23 cellular contexts compared by ENCODE assay signal in genomic region chr17:39744836-39745215, GRCh38. TPM values are rescaled to one million over a fixed set of nuclear protein-coding genes. Genes with fewer than 3 reads are reported as not detected.
"Had no signal": no experiment of that assay in that cellular context is flagged by ENCODE, and none has a peak within 500 bp of the region (broad histone marks: within the 10 kb centered on the region; RNA-seq: fewer than 3 reads in every experiment).

No MANE protein-coding gene starts in this region.

- ATAC-seq: activated T-cell treated with anti-CD3 and anti-CD28 coated beads, Interleukin-2, amount 50 U/mL, for 72 hours; heart right ventricle; left lobe of liver; naive thymus-derived CD4-positive, alpha-beta T cell had no signal

- H3K4me1 Mint-ChIP-seq: neural crest cell had no signal

- H3K9me3 Mint-ChIP-seq: activated B cell treated with CpG ODN at 0.5 μM for 24 hours; activated naive CD4-positive, alpha-beta T cell treated with anti-CD3 and anti-CD28 coated beads for 36 hours; activated naive CD8-positive, alpha-beta T cell treated with anti-CD3 and anti-CD28 coated beads, Interleukin-2, amount 10 ng/mL, durations not matched to agents 7 days and 5 days; activated T-cell treated with anti-CD3 and anti-CD28 coated beads, Interleukin-2, amount 50 U/mL, for 72 hours; dendritic cell treated with granulocyte-macrophage colony-stimulating factor and Interleukin-4, amounts not matched to agents 40 ng/mL and 50 ng/mL, for 4 days; neural crest cell; T-helper 1 cell treated with Interleukin-12 subunit alpha and Interleukin-12 subunit beta and Interleukin-4 antibody, amounts not matched to agents 30 μg/mL and 1 μg/mL, for 36 hours had no signal

- FAIRE-seq: endometrium, keratinocyte had no signal

- H3K9me3 ChIP-seq: heart right ventricle had no signal

- H3K27me3 Mint-ChIP-seq: activated naive CD8-positive, alpha-beta T cell treated with anti-CD3 and anti-CD28 coated beads, Interleukin-2, amount 10 ng/mL, durations not matched to agents 7 days and 5 days had no signal

- H3K27ac ChIP-seq: cardiac muscle cell, heart right ventricle had no signal

- H3K4me3 ChIP-seq: cardiac muscle cell, heart right ventricle had no signal

- H3K36me3 ChIP-seq: cardiac muscle cell, heart right ventricle had no signal

- H3K27ac Mint-ChIP-seq: activated B cell treated with CpG ODN at 0.5 μM for 24 hours; activated naive CD4-positive, alpha-beta T cell treated with anti-CD3 and anti-CD28 coated beads for 36 hours; activated naive CD8-positive, alpha-beta T cell treated with anti-CD3 and anti-CD28 coated beads, Interleukin-2, amount 10 ng/mL, durations not matched to agents 7 days and 5 days; activated T-cell treated with anti-CD3 and anti-CD28 coated beads, Interleukin-2, amount 50 U/mL, for 72 hours; dendritic cell treated with granulocyte-macrophage colony-stimulating factor and Interleukin-4, amounts not matched to agents 40 ng/mL and 50 ng/mL, for 4 days; naive thymus-derived CD4-positive, alpha-beta T cell; T-helper 1 cell treated with Interleukin-12 subunit alpha and Interleukin-12 subunit beta and Interleukin-4 antibody, amounts not matched to agents 30 μg/mL and 1 μg/mL, for 36 hours had no signal

- H3K36me3 Mint-ChIP-seq: activated naive CD8-positive, alpha-beta T cell treated with anti-CD3 and anti-CD28 coated beads, Interleukin-2, amount 10 ng/mL, durations not matched to agents 7 days and 5 days; naive thymus-derived CD4-positive, alpha-beta T cell had no signal

- DNase-seq: activated B cell treated with CpG ODN at 0.5 μM for 24 hours; activated CD4-positive, alpha-beta T cell treated with anti-CD3 and anti-CD28 coated beads for 4 hours; activated CD4-positive, alpha-beta T cell treated with anti-CD3 and anti-CD28 coated beads, Interleukin-2, amount 50 U/mL, for 48 hours; activated effector memory CD4-positive, alpha-beta T cell treated with Interleukin-2 at 50 U/mL for 16 hours; activated naive CD4-positive, alpha-beta T cell treated with anti-CD3 and anti-CD28 coated beads for 36 hours; activated naive CD8-positive, alpha-beta T cell treated with anti-CD3 and anti-CD28 coated beads, Interleukin-2, amount 10 ng/mL, durations not matched to agents 7 days and 5 days; activated T-cell treated with anti-CD3 and anti-CD28 coated beads, Interleukin-2, amount 50 U/mL, for 72 hours; amygdala; effector CD4-positive, alpha-beta T cell; heart right ventricle; naive thymus-derived CD4-positive, alpha-beta T cell; occipital lobe; stimulated activated CD4-positive, alpha-beta T cell treated with anti-CD3 and anti-CD28 coated beads, Interleukin-4, amount 100 ng/mL, for 1 hour; stimulated activated naive CD4-positive, alpha-beta T cell treated with Interleukin-2 at 50 U/mL for 16 hours; T1000 had no signal

- H3K4me3 Mint-ChIP-seq: activated B cell treated with CpG ODN at 0.5 μM for 24 hours; activated naive CD4-positive, alpha-beta T cell treated with anti-CD3 and anti-CD28 coated beads for 36 hours; activated naive CD8-positive, alpha-beta T cell treated with anti-CD3 and anti-CD28 coated beads, Interleukin-2, amount 10 ng/mL, durations not matched to agents 7 days and 5 days; activated T-cell treated with anti-CD3 and anti-CD28 coated beads, Interleukin-2, amount 50 U/mL, for 72 hours; dendritic cell treated with granulocyte-macrophage colony-stimulating factor and Interleukin-4, amounts not matched to agents 40 ng/mL and 50 ng/mL, for 4 days; naive thymus-derived CD4-positive, alpha-beta T cell; neural crest cell; T-helper 1 cell treated with Interleukin-12 subunit alpha and Interleukin-12 subunit beta and Interleukin-4 antibody, amounts not matched to agents 30 μg/mL and 1 μg/mL, for 36 hours had no signal

RNA-seq across cellular contexts. Expression of gene GRB7, which starts 7.1 kb away (rescaled TPM):
- total RNA-seq: cerebellum, neural crest cell, occipital lobe had no signal
- polyA plus RNA-seq: naive thymus-derived CD4-positive, alpha-beta T cell had no signal
